In the genomic region with DNA sequence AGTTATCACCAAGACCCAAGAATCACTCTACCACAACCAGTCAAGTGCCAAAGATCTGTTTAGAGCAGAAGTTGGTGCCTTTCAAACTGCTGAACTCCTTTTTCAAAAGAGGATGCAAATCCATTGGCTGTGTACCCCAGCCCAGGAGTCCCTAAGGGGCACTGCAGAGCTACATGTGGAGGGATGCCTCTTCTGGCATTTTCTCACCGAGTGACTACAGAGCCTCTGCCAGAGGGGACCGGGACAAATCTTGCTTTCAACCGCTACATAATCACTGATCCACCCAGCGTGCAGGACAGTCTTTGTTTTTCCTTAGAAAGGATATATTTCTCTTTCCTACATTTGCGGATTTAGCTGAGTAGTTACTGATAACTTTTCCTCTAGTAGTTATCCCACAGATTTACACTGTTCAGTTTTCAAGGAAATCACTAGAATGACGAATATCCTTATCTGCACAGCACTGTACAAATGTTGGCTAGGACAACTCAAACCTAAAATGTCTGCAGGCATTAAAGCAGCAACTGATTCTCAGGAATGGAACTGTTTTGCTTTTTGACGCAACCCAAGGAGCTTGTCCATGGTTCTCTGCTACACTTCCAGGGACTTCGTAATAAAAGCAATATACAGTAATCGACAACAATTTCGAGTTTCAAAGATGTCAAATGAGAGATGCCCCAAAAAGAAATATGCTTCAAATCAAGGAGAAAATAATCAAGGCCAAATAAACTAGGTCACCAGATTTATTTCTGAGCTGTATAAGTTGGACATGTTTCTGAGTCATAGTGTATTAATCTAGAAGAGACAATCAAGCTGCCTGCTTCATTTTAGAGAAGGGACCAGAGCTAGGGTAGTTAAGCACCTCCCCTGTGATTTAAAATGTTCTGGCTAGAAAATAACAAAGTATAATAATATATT, we compare ENCODE assay signal across 1 cellular context.
TF ChIP-seq lines count a peak whose summit lies in the region.

No MANE protein-coding gene starts in this region.

TF ChIP-seq in neural cell, 6 proteins besides CTCF, POLR2A, EP300 and RAD21:
- TF ChIP-seq POLR2AphosphoS5 (IDR thresholded peaks at IDR 0.05) = no peak
- TF ChIP-seq TAF1 (IDR thresholded peaks at IDR 0.05; ENCODE audit: low read depth) = no peak
- no peak for TF ChIP-seq MXI1 (conservative IDR thresholded peaks at IDR 0.05; ENCODE audit: poor library complexity, severe bottlenecking)
- no peak for TF ChIP-seq SMC3 (conservative IDR thresholded peaks at IDR 0.05; ENCODE audit: poor library complexity)
- no peak for TF ChIP-seq EZH2 (IDR thresholded peaks at IDR 0.05; ENCODE audit: borderline replicate concordance, insufficient read depth, low read length, poor library complexity, severe bottlenecking)
- TF ChIP-seq, protein P1, sequence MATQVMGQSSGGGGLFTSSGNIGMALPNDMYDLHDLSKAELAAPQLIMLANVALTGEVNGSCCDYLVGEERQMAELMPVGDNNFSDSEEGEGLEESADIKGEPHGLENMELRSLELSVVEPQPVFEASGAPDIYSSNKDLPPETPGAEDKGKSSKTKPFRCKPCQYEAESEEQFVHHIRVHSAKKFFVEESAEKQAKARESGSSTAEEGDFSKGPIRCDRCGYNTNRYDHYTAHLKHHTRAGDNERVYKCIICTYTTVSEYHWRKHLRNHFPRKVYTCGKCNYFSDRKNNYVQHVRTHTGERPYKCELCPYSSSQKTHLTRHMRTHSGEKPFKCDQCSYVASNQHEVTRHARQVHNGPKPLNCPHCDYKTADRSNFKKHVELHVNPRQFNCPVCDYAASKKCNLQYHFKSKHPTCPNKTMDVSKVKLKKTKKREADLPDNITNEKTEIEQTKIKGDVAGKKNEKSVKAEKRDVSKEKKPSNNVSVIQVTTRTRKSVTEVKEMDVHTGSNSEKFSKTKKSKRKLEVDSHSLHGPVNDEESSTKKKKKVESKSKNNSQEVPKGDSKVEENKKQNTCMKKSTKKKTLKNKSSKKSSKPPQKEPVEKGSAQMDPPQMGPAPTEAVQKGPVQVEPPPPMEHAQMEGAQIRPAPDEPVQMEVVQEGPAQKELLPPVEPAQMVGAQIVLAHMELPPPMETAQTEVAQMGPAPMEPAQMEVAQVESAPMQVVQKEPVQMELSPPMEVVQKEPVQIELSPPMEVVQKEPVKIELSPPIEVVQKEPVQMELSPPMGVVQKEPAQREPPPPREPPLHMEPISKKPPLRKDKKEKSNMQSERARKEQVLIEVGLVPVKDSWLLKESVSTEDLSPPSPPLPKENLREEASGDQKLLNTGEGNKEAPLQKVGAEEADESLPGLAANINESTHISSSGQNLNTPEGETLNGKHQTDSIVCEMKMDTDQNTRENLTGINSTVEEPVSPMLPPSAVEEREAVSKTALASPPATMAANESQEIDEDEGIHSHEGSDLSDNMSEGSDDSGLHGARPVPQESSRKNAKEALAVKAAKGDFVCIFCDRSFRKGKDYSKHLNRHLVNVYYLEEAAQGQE (IDR thresholded peaks at IDR 0.05; ENCODE audit: borderline replicate concordance) = no peak
